Comparison of ENCODE assay signal across 8 cellular contexts in genomic region chr5:180470966-180471582, GRCh38. TPM values are rescaled to one million over a fixed set of nuclear protein-coding genes. Genes with fewer than 3 reads are reported as not detected.
DNase-seq lines count a peak whose midpoint lies in the region; ATAC-seq and TF ChIP-seq lines count a peak whose summit lies in the region.

No MANE protein-coding gene starts in this region.

- no peak overlapping the region for H3K23ac ChIP-seq in H9 (ENCODE audit: insufficient read length, low read depth, low read length)

- H3K18ac ChIP-seq in H9 (ENCODE audit: insufficient read length, low read depth, low read length) = no peak overlapping the region

- peak; percentile 94 for TF ChIP-seq CTCF in H9 (conservative IDR thresholded peaks at IDR 0.05)
- peak; percentile 78 to 94 (median 87) for TF ChIP-seq CTCF in esophagus muscularis mucosa (IDR thresholded peaks at IDR 0.05)

- H4K5ac ChIP-seq in H9 (ENCODE audit: insufficient read length, low read depth, low read length) = no peak overlapping the region

- no peak overlapping the region for H3K4me2 ChIP-seq in H9 (ENCODE audit: insufficient read depth, insufficient read length, low read length)

- no peak overlapping the region for H3K14ac ChIP-seq in H9 (ENCODE audit: insufficient read depth, low read length)

- no peaks in the 10 kb centered on the region for H3K4me1 ChIP-seq in H9 (ENCODE audit: insufficient read depth, low read length)
- H3K4me1 ChIP-seq in esophagus muscularis mucosa = peaks cover 0 to 19% (median 7%) of the 10 kb centered on the region in 4 donors
- H3K4me1 ChIP-seq in naive thymus-derived CD4-positive, alpha-beta T cell (ENCODE audit: control insufficient read depth in 2 of 2, insufficient read depth in 2 of 2, low read length in 2 of 2) = no peaks in the 10 kb centered on the region

- no peaks in the 10 kb centered on the region for H3K23me2 ChIP-seq in H9 (ENCODE audit: insufficient read length, low read depth, low read length, poor library complexity, severe bottlenecking)

- no peak overlapping the region for H4K91ac ChIP-seq in H9 (ENCODE audit: insufficient read length, low read depth, low read length)

- intact Hi-C loops in esophagus muscularis mucosa (cut with DNase I) = loop anchor here (2.0 to 5.0 kb wide), 2 partner anchors 178 to 344 kb away; partner anchors contain the start of gene MAPK9
- intact Hi-C loops in naive thymus-derived CD4-positive, alpha-beta T cell (cut with micrococcal nuclease) = loop anchor here (1.0 to 10.0 kb wide), 2 partner anchors 76 to 178 kb away; no protein-coding TSS in a partner anchor

- no peaks in the 10 kb centered on the region for H3K27me3 ChIP-seq in H9 (ENCODE audit: insufficient read depth, low read length)
- H3K27me3 ChIP-seq in esophagus muscularis mucosa = peaks cover 0 to 13% (median 0%) of the 10 kb centered on the region in 4 donors
- H3K27me3 ChIP-seq in naive thymus-derived CD4-positive, alpha-beta T cell (ENCODE audit: control insufficient read depth in 2 of 2, insufficient read depth in 2 of 2, low read length in 2 of 2) = no peaks in the 10 kb centered on the region

- H3T11ph ChIP-seq in H9 (ENCODE audit: low read length) = no peak overlapping the region

- CTCF ChIA-PET in naive thymus-derived CD4-positive, alpha-beta T cell (lab: Charles Lee) = interaction anchor here (0.6 to 1.0 kb wide), 3 partner anchors 34 to 651 kb away, joined by 3 read pairs; partner anchors contain the start of gene SQSTM1

- H3K9ac ChIP-seq in H9 (ENCODE audit: extremely low read depth, insufficient read length, low read length) = no peak overlapping the region

- H3K4me3 ChIP-seq in esophagus muscularis mucosa = no peak overlapping the region
- no peak overlapping the region for H3K4me3 ChIP-seq in naive thymus-derived CD4-positive, alpha-beta T cell (ENCODE audit: low read length)

- H3K9me3 Mint-ChIP-seq in H9 = no peaks in the 10 kb centered on the region
- H3K9me3 Mint-ChIP-seq in naive thymus-derived CD4-positive, alpha-beta T cell = no peaks in the 10 kb centered on the region

- peak; percentile 86 for DNase-seq in D341Med (ENCODE audit: low spot score)
- DNase-seq in H9 = peak; percentile 74
- peak; percentile 8 for DNase-seq in NCI-H82 treated with DMSO at 0.1 percent for 48 hours (lab: John Stamatoyannopoulos, UW; ENCODE audit: unreplicated experiment)
- peak; percentile 81 for DNase-seq in activated CD8-positive, alpha-beta memory T cell treated with anti-CD3 and anti-CD28 coated beads, Interleukin-2, amount 50 U/mL, for 48 hours
- DNase-seq in esophagus muscularis mucosa (ENCODE audit: extremely low spot score) = no peak
- DNase-seq in naive thymus-derived CD4-positive, alpha-beta T cell = peak; percentile 14 to 61 (median 50)
- peak; percentile 15 to 31 for DNase-seq in stimulated activated CD8-positive, alpha-beta memory T cell treated with anti-CD3 and anti-CD28 coated beads, Interleukin-7, amount 100 ng/mL, for 4 hours (ENCODE audit: low read depth in 2 of 2)

- no peak overlapping the region for H2BK120ac ChIP-seq in H9 (ENCODE audit: low read depth, low read length, poor library complexity, severe bottlenecking)

- no peak overlapping the region for H3K56ac ChIP-seq in H9 (ENCODE audit: insufficient read length, low read depth, low read length)

- POLR2A ChIA-PET in naive thymus-derived CD4-positive, alpha-beta T cell (lab: Charles Lee) = no interaction called here

- no peak for TF ChIP-seq POLR2A in esophagus muscularis mucosa (IDR thresholded peaks at IDR 0.05; ENCODE audit: low read depth)

- WGBS in H9 (ENCODE audit: extremely low coverage, insufficient read length, low lambda C conversion rate) = no CpG with 5 or more reads among the region's 16 CpGs
- 31% methylated on average over 16 of the region's 16 CpGs for WGBS in esophagus muscularis mucosa

- no peaks in the 10 kb centered on the region for H4K20me1 ChIP-seq in H9 (ENCODE audit: control insufficient read depth, insufficient read depth, insufficient read length)

- no peak overlapping the region for H2BK15ac ChIP-seq in H9 (ENCODE audit: low read depth, low read length)

- H3K4me3 Mint-ChIP-seq in H9 = no peak overlapping the region; a peak in 1 of 5 replicates
- H3K4me3 Mint-ChIP-seq in naive thymus-derived CD4-positive, alpha-beta T cell = no peak overlapping the region

- H2BK5ac ChIP-seq in H9 (ENCODE audit: insufficient read length, low read length) = no peak overlapping the region

- H3K4me1 Mint-ChIP-seq in H9 = peaks cover 2% of the 10 kb centered on the region in 2 experiments; a peak in 2 of 4 replicates
- peaks cover 0 to 2% (median 0%) of the 10 kb centered on the region in 7 donors for H3K4me1 Mint-ChIP-seq in naive thymus-derived CD4-positive, alpha-beta T cell

- H3K4ac ChIP-seq in H9 (ENCODE audit: low read depth, low read length) = no peak overlapping the region

- H3K36me3 Mint-ChIP-seq in H9 (ENCODE audit: insufficient read depth in 1 of 3, low read depth in 3 of 3) = no peaks in the 10 kb centered on the region; a peak in 1 of 7 replicates
- H3K36me3 Mint-ChIP-seq in naive thymus-derived CD4-positive, alpha-beta T cell = no peaks in the 10 kb centered on the region

- H3K27ac ChIP-seq in H9 (ENCODE audit: insufficient read length, low read depth, low read length) (no peak overlapping the region), esophagus muscularis mucosa (replicated peaks in 1 of 4) (no peak overlapping the region)
- H3K27ac ChIP-seq in naive thymus-derived CD4-positive, alpha-beta T cell (ENCODE audit: low read depth, low read length) = no peak overlapping the region

- no peak for TF ChIP-seq EP300 in esophagus muscularis mucosa (IDR thresholded peaks at IDR 0.05)

- H2AFZ ChIP-seq in H9 (ENCODE audit: low read length) = no peak overlapping the region

- H2BK12ac ChIP-seq in H9 (ENCODE audit: insufficient read length, low read depth, low read length) = no peak overlapping the region

- no peaks in the 10 kb centered on the region for H3K36me3 ChIP-seq in esophagus muscularis mucosa
- H3K36me3 ChIP-seq in naive thymus-derived CD4-positive, alpha-beta T cell (ENCODE audit: control insufficient read depth in 2 of 3, insufficient read depth in 3 of 3, low read length in 3 of 3) = no peaks in the 10 kb centered on the region

- H3K9me3 ChIP-seq in H9 (ENCODE audit: control insufficient read depth, low read depth, low read length) (no peaks in the 10 kb centered on the region), esophagus muscularis mucosa (no peaks in the 10 kb centered on the region)
- H3K9me3 ChIP-seq in naive thymus-derived CD4-positive, alpha-beta T cell (ENCODE audit: control insufficient read depth in 2 of 3, low read length in 3 of 3) = no peaks in the 10 kb centered on the region

- no peak overlapping the region for H2AK5ac ChIP-seq in H9 (ENCODE audit: insufficient read length, low read length)

- no peaks in the 10 kb centered on the region for H3K79me1 ChIP-seq in H9 (ENCODE audit: insufficient read depth, low read depth, low read length, poor library complexity, severe bottlenecking)

- ATAC-seq in naive thymus-derived CD4-positive, alpha-beta T cell = peak; percentile 88
- ATAC-seq in GM18517 (IDR thresholded peaks at IDR 0.05; ENCODE audit: unreplicated experiment) = no peak

- H3K27ac Mint-ChIP-seq in H9 = no peak overlapping the region
- no peak overlapping the region for H3K27ac Mint-ChIP-seq in naive thymus-derived CD4-positive, alpha-beta T cell

- H3K27me3 Mint-ChIP-seq in H9 (ENCODE audit: low read depth) = peaks cover 8% of the 10 kb centered on the region
- peaks cover 0 to 13% (median 6%) of the 10 kb centered on the region in 5 donors for H3K27me3 Mint-ChIP-seq in naive thymus-derived CD4-positive, alpha-beta T cell

- no peak overlapping the region for H4K8ac ChIP-seq in H9 (replicated peaks; ENCODE audit: insufficient read length, low read depth, low read length)

- no peaks in the 10 kb centered on the region for H3K79me2 ChIP-seq in H9 (ENCODE audit: insufficient read depth, low read length)

- H2BK20ac ChIP-seq in H9 (ENCODE audit: low read depth, low read length, poor library complexity, severe bottlenecking) = no peak overlapping the region

RNA-seq across cellular contexts. Expression of gene CNOT6, which starts 23.1 kb away (rescaled TPM):
- total RNA-seq in H9 (2021) (41.7 and 45.0 TPM in 2 replicates), esophagus muscularis mucosa (10 to 100 TPM; 17.7 to 26.4 (median 20.5) TPM)
- total RNA-seq in naive thymus-derived CD4-positive, alpha-beta T cell = 10 to 100 TPM; 22.8 to 41.9 (median 30.0) TPM
- polyA plus RNA-seq in naive thymus-derived CD4-positive, alpha-beta T cell = 1 to 10 TPM; 8.3 to 8.8 TPM
